ENCODE assay signal across 21 cellular contexts in the genomic region with DNA sequence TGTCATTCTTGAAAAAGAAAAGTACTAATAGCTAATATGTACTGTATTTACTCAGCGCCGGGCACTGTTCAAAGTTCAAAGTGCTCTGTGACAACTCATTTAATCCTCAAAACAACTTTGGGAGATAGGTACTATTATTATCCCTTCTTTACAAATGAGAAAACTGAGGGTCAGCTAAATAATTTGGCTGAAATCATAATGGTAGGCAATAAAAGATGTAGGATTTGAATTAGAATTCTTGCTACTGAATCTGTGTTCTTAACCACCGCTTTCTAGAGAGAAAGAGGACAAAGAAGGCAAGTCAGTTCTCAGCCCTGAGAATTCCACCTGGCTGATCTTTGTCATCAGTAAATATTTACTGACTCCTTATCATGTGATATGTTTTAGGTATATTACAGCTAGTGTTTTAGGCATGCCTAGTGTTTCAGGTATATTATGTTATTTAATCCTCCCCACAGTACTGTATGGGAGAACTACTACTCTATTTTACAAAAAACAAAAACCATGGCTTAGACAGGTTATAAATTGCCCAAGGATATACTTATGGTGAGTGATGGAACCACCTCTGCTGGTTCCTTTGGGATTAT.
DNase-seq lines count a peak whose midpoint lies in the region; ATAC-seq and TF ChIP-seq lines count a peak whose summit lies in the region.
"Had no signal": no experiment of that assay in that cellular context is flagged by ENCODE, and none has a peak within 500 bp of the region (broad histone marks: within the 10 kb centered on the region; RNA-seq: fewer than 3 reads in every experiment).

No MANE protein-coding gene starts in this region.

- H3K27ac ChIP-seq in heart right ventricle: peak overlapping the region in 7 of 10 donors; percentile 13 to 67 (median 41)
- peak overlapping the region; percentile 1 for H3K27ac ChIP-seq in smooth muscle cell (ENCODE audit: low read depth)
- H3K27ac ChIP-seq: BLaER1, left lung, SJCRH30 had no signal

- H3K79me2 ChIP-seq in smooth muscle cell (ENCODE audit: low read depth): no peaks in the 10 kb centered on the region

- TF ChIP-seq CTCF in heart right ventricle (IDR thresholded peaks at IDR 0.05) (no peak), smooth muscle cell (IDR thresholded peaks at IDR 0.05; ENCODE audit: borderline replicate concordance, insufficient read depth, poor library complexity, severe bottlenecking) (no peak)

- H3K4me3 ChIP-seq in heart right ventricle: no peak overlapping the region
- no peak overlapping the region for H3K4me3 ChIP-seq in smooth muscle cell
- H3K4me3 ChIP-seq: BLaER1, left lung, Peyer's patch, SJCRH30 had no signal

- no peaks in the 10 kb centered on the region for H3K36me3 Mint-ChIP-seq in activated CD4-positive, alpha-beta memory T cell treated with anti-CD3 and anti-CD28 coated beads for 36 hours
- H3K36me3 Mint-ChIP-seq: activated naive CD4-positive, alpha-beta T cell treated with anti-CD3 and anti-CD28 coated beads, Interleukin-2, amount 50 U/mL, for 24 hours; naive B cell had no signal

- H3K36me3 ChIP-seq in heart right ventricle: no peaks in the 10 kb centered on the region
- H3K36me3 ChIP-seq in smooth muscle cell (ENCODE audit: low read depth): peaks cover 7% of the 10 kb centered on the region
- H3K36me3 ChIP-seq: BLaER1, left lung, Peyer's patch, SJCRH30 had no signal

- H3K9me3 ChIP-seq in heart right ventricle (no peaks in the 10 kb centered on the region), smooth muscle cell (replicated peaks; ENCODE audit: low read depth) (no peaks in the 10 kb centered on the region)
- H3K9me3 ChIP-seq: BLaER1, left lung, Peyer's patch, SJCRH30 had no signal

- intact Hi-C loops in heart right ventricle (cut with DNase I): no loop called here
- intact Hi-C loops in Right ventricle myocardium superior (cut with DNase I): no loop called here
- intact Hi-C loops in left colon (cut with DNase I, micrococcal nuclease): no loop called here
- intact Hi-C loops in activated CD4-positive, alpha-beta memory T cell treated with anti-CD3 and anti-CD28 coated beads for 36 hours (cut with micrococcal nuclease): no loop called here

- no peaks in the 10 kb centered on the region for H3K9me3 Mint-ChIP-seq in activated CD4-positive, alpha-beta memory T cell treated with anti-CD3 and anti-CD28 coated beads for 36 hours
- H3K9me3 Mint-ChIP-seq: activated B cell treated with CpG ODN at 0.5 μM for 24 hours; activated naive CD4-positive, alpha-beta T cell treated with anti-CD3 and anti-CD28 coated beads, Interleukin-2, amount 50 U/mL, for 24 hours; effector memory CD8-positive, alpha-beta T cell; naive B cell had no signal

- no peaks in the 10 kb centered on the region for H3K4me1 Mint-ChIP-seq in activated CD4-positive, alpha-beta memory T cell treated with anti-CD3 and anti-CD28 coated beads for 36 hours (ENCODE audit: low read depth)
- H3K4me1 Mint-ChIP-seq: activated B cell treated with CpG ODN at 0.5 μM for 24 hours; activated naive CD4-positive, alpha-beta T cell treated with anti-CD3 and anti-CD28 coated beads, Interleukin-2, amount 50 U/mL, for 24 hours; naive B cell had no signal

- no peak for ATAC-seq in heart right ventricle
- ATAC-seq in Right ventricle myocardium superior (ENCODE audit: poor library complexity): no peak
- peak; percentile 60 for ATAC-seq in left colon
- ATAC-seq: effector memory CD8-positive, alpha-beta T cell; left lung had no signal

- POLR2A ChIA-PET in activated CD4-positive, alpha-beta memory T cell treated with anti-CD3 and anti-CD28 coated beads for 36 hours (lab: Charles Lee): no interaction called here

- 80 to 94% methylated on average over 3 of the region's 3 CpGs for WGBS in heart right ventricle, 2 donors
- 87% methylated on average over 3 of the region's 3 CpGs for WGBS in smooth muscle cell (ENCODE audit: low lambda C conversion rate)

- no peak overlapping the region for H3K4me2 ChIP-seq in smooth muscle cell
- H3K4me2 ChIP-seq: BLaER1 had no signal

- peaks cover 9% of the 10 kb centered on the region for H4K20me1 ChIP-seq in smooth muscle cell (ENCODE audit: low read depth)
- H4K20me1 ChIP-seq: BLaER1 had no signal

- no peak overlapping the region for H2AFZ ChIP-seq in smooth muscle cell (ENCODE audit: low read depth)

- no peak overlapping the region for H3K27ac Mint-ChIP-seq in activated CD4-positive, alpha-beta memory T cell treated with anti-CD3 and anti-CD28 coated beads for 36 hours
- H3K27ac Mint-ChIP-seq: activated B cell treated with CpG ODN at 0.5 μM for 24 hours; activated naive CD4-positive, alpha-beta T cell treated with anti-CD3 and anti-CD28 coated beads, Interleukin-2, amount 50 U/mL, for 24 hours; effector memory CD8-positive, alpha-beta T cell; naive B cell had no signal

- H3F3A ChIP-seq in smooth muscle cell (ENCODE audit: low read depth): peaks cover 7% of the 10 kb centered on the region

- H3K4me3 Mint-ChIP-seq in activated CD4-positive, alpha-beta memory T cell treated with anti-CD3 and anti-CD28 coated beads for 36 hours: no peak overlapping the region
- H3K4me3 Mint-ChIP-seq: activated B cell treated with CpG ODN at 0.5 μM for 24 hours; activated naive CD4-positive, alpha-beta T cell treated with anti-CD3 and anti-CD28 coated beads, Interleukin-2, amount 50 U/mL, for 24 hours; effector memory CD8-positive, alpha-beta T cell; naive B cell had no signal

- H3K4me1 ChIP-seq in heart right ventricle (peaks cover 5 to 45% (median 32%) of the 10 kb centered on the region in 9 donors), smooth muscle cell (ENCODE audit: low read depth) (no peaks in the 10 kb centered on the region)
- H3K4me1 ChIP-seq: BLaER1, SJCRH30 had no signal

- DNase-seq in heart right ventricle (no peak), Right ventricle myocardium superior (no peak), NCI-H2029 treated with DMSO at 0.1 percent for 48 hours (lab: John Stamatoyannopoulos, UW) (peak; percentile 89), left colon (peak in 1 of 2 donors; percentile 44), smooth muscle cell (lab: John Stamatoyannopoulos, UW; ENCODE audit: unreplicated experiment) (no peak), OCI-M1 (lab: John Stamatoyannopoulos, UW) (no peak)
- DNase-seq in stimulated activated CD4-positive, alpha-beta T cell treated with anti-CD3 and anti-CD28 coated beads, Interleukin-2, amount 100 ng/mL, for 48 hours: no peak
- no peak for DNase-seq in activated CD4-positive, alpha-beta memory T cell treated with anti-CD3 and anti-CD28 coated beads for 36 hours
- DNase-seq: activated B cell treated with CpG ODN at 0.5 μM for 24 hours; cortex of kidney; effector memory CD8-positive, alpha-beta T cell; H7; left lung; naive B cell; NCI-H1105 treated with DMSO at 0.1 percent for 48 hours; NCI-H2081; SJCRH30; T1000 had no signal

- no peak overlapping the region for H3K9ac ChIP-seq in smooth muscle cell (ENCODE audit: low read depth)
- H3K9ac ChIP-seq: BLaER1 had no signal

- CTCF ChIA-PET in activated CD4-positive, alpha-beta memory T cell treated with anti-CD3 and anti-CD28 coated beads for 36 hours (lab: Charles Lee): interaction anchor here (1.9 kb wide), 1 partner anchor 293 kb away, joined by 6 read pairs; no protein-coding TSS in a partner anchor

- H3K27me3 Mint-ChIP-seq in activated CD4-positive, alpha-beta memory T cell treated with anti-CD3 and anti-CD28 coated beads for 36 hours: peaks cover 2% of the 10 kb centered on the region

- H3K27me3 ChIP-seq in heart right ventricle (no peaks in the 10 kb centered on the region), smooth muscle cell (ENCODE audit: low read depth) (no peaks in the 10 kb centered on the region)
- H3K27me3 ChIP-seq: BLaER1, left lung, Peyer's patch, SJCRH30 had no signal
